ENCODE assay signal across 7 cellular contexts in genomic region chr20:60845146-60845545, GRCh38.
"Had no signal": no experiment of that assay in that cellular context is flagged by ENCODE, and none has a peak within 500 bp of the region (broad histone marks: within the 10 kb centered on the region; RNA-seq: fewer than 3 reads in every experiment).

No MANE protein-coding gene starts in this region.

- H3K27ac Mint-ChIP-seq: GM23338, HFFc6 had no signal

- H3K4me3 ChIP-seq: GM23338, K562 had no signal

- H3K4me3 Mint-ChIP-seq: GM23338, H9, HFFc6 had no signal

- DNase-seq: H9, HCEC 1CT, HFFc6, IMR-90, Karpas-422 had no signal

- ATAC-seq: GM23338, K562 had no signal
